ENCODE assay signal across 8 cellular contexts in the genomic region with DNA sequence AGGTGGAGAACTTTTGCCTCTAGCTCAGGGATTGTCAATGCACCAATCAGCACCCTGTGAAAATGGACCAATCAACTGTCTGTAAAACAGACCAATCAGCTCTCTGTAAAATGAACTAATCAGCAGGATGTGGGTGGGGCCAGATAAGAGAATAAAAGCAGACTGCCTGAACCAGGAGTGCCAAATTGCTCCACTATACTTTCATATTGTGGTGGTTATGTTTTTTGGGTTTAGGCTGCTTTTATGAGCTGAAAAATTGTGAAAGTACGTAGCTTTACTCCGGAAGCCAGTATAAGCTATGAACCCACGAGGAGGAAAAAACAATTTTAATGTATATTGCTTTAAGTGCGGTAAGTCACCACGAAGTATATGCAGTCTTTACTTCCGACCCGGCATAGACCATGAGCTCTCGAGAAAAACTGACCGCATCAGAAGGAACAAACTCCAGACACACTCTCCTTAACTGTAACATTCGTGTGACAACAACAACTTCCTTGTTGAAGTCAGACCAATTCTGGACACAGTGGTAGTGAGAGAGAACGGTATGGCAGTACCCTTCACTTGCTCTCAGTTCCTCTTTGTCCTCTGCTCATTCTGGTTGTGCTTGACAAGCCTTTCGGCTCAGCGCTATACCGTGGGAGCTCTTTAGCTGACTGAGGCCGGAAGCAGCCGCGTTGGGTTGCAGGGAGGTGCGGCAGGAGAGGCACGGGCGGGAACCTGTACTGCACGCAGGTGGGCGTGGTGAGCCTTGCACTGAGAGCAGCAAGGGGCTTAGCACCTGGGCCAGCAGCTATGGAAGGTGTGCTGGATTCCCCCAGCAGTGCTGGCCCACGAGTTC.
A peak's percentile ranks its signal among the peaks of the same experiment; 100 is the strongest.
DNase-seq lines count a peak whose midpoint lies in the region; ATAC-seq and TF ChIP-seq lines count a peak whose summit lies in the region.

No MANE protein-coding gene starts in this region.

- H3K4me1 ChIP-seq in Peyer's patch, result peaks cover 0 to under 1% (median 0%) of the 10 kb centered on the region in 4 donors

- H3K27ac ChIP-seq in Peyer's patch, result peak overlapping the region; percentile 58 to 75 (median 74)

- H3K4me3 ChIP-seq in Peyer's patch, result peak overlapping the region; percentile 13 to 29 (median 22)

- H3K36me3 ChIP-seq in Peyer's patch, result no peaks in the 10 kb centered on the region

- no peaks in the 10 kb centered on the region for H3K27me3 ChIP-seq in Peyer's patch

- DNase-seq in Peyer's patch (peak in 2 of 3 donors; percentile 85 to 91), sciatic nerve (ENCODE audit: low spot score) (no peak), HEK293T (ENCODE audit: extremely low spot score) (no peak), NCI-H2196 treated with DMSO at 0.1 percent for 48 hours (lab: John Stamatoyannopoulos, UW; ENCODE audit: unreplicated experiment) (no peak), ecto neural progenitor cell (ENCODE audit: low spot score) (no peak)
- peak in 3 of 4 experiments; percentile 23 to 62 (median 54) for DNase-seq in activated naive CD4-positive, alpha-beta T cell (lab: John Stamatoyannopoulos, UW)

- no peaks in the 10 kb centered on the region for H3K9me3 ChIP-seq in Peyer's patch

- TF ChIP-seq POLR2A in GM18505 (IDR thresholded peaks at IDR 0.05; ENCODE audit: borderline replicate concordance, extremely low read depth, insufficient read depth, insufficient read length) (peak; percentile 45), Peyer's patch (IDR thresholded peaks at IDR 0.05) (peak in 1 of 2 donors; percentile 38)

- ATAC-seq in GM18505 (IDR thresholded peaks at IDR 0.05; ENCODE audit: unreplicated experiment) (peak; percentile 99), HG02763 (IDR thresholded peaks at IDR 0.05; ENCODE audit: unreplicated experiment) (peak; percentile 98), sciatic nerve (peak; percentile 81)

- TF ChIP-seq CTCF in Peyer's patch (IDR thresholded peaks at IDR 0.05), result peak in 1 of 6 experiments; percentile 2

- intact Hi-C loops in sciatic nerve (cut with DNase I), result no loop called here

- POLR2A ChIA-PET in HEK293T (lab: Yijun Ruan, JAX), result no interaction called here

- CTCF ChIA-PET in HEK293T (lab: Yijun Ruan, JAX), result interaction anchor here (0.7 kb wide), 1 partner anchor 9 kb away, joined by 3 read pairs; no protein-coding TSS in a partner anchor

TF ChIP-seq in HEK293T, 16 proteins besides CTCF, POLR2A, EP300 and RAD21:
- no peak for TF ChIP-seq ELF4 (IDR thresholded peaks at IDR 0.05)
- TF ChIP-seq NFRKB (IDR thresholded peaks at IDR 0.05), result no peak
- TF ChIP-seq SUZ12 (IDR thresholded peaks at IDR 0.05), result no peak
- TF ChIP-seq CTBP1 (IDR thresholded peaks at IDR 0.05; ENCODE audit: borderline replicate concordance), result no peak
- TF ChIP-seq SP1 (IDR thresholded peaks at IDR 0.05), result no peak
- TF ChIP-seq ARNT (IDR thresholded peaks at IDR 0.05), result no peak
- no peak for TF ChIP-seq BHLHE40 (IDR thresholded peaks at IDR 0.05; ENCODE audit: borderline replicate concordance)
- TF ChIP-seq TARDBP (IDR thresholded peaks at IDR 0.05), result no peak
- TF ChIP-seq LEF1 (IDR thresholded peaks at IDR 0.05; ENCODE audit: borderline replicate concordance), result no peak
- no peak for TF ChIP-seq FOXM1 (IDR thresholded peaks at IDR 0.05; ENCODE audit: borderline replicate concordance)
- no peak for TF ChIP-seq FOXK2 (IDR thresholded peaks at IDR 0.05)
- TF ChIP-seq, protein P1, sequence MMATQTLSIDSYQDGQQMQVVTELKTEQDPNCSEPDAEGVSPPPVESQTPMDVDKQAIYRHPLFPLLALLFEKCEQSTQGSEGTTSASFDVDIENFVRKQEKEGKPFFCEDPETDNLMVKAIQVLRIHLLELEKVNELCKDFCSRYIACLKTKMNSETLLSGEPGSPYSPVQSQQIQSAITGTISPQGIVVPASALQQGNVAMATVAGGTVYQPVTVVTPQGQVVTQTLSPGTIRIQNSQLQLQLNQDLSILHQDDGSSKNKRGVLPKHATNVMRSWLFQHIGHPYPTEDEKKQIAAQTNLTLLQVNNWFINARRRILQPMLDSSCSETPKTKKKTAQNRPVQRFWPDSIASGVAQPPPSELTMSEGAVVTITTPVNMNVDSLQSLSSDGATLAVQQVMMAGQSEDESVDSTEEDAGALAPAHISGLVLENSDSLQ (IDR thresholded peaks at IDR 0.05), result no peak
- TF ChIP-seq FOXA1 (IDR thresholded peaks at IDR 0.05), result no peak
- no peak for TF ChIP-seq HDGF (IDR thresholded peaks at IDR 0.05; ENCODE audit: borderline replicate concordance)
- TF ChIP-seq L3MBTL2 (conservative IDR thresholded peaks at IDR 0.05), result no peak
- no peak for TF ChIP-seq ZNF384 (IDR thresholded peaks at IDR 0.05)

Comparison
In these comparisons a context has a peak if more than half of its experiments do, and no peak if none do; other contexts are left out.
1. DNase-seq: peak in Peyer's patch (2 of 3) and activated naive CD4-positive, alpha-beta T cell (3 of 4); none in sciatic nerve (single experiment), HEK293T (single experiment), NCI-H2196 treated with DMSO at 0.1 percent for 48 hours (single experiment) and ecto neural progenitor cell (single experiment).
2. Peak in every context shown above with its lines, with median percentiles within 50 percentile points of each other: ATAC-seq.